ENCODE assay signal across 38 cellular contexts in genomic region chr1:232999960-233000625, GRCh38.
"Had no signal": no experiment of that assay in that cellular context is flagged by ENCODE, and none has a peak within 500 bp of the region (broad histone marks: within the 10 kb centered on the region; RNA-seq: fewer than 3 reads in every experiment).

No MANE protein-coding gene starts in this region.

- H3K27ac Mint-ChIP-seq: activated CD4-positive, alpha-beta T cell treated with anti-CD3 and anti-CD28 coated beads, Interleukin-2, amount 10 ng/mL, durations not matched to agents 24 days and 14 days; activated CD8-positive, alpha-beta T cell treated with anti-CD3 and anti-CD28 coated beads for 36 hours; activated naive CD8-positive, alpha-beta T cell treated with anti-CD3 and anti-CD28 coated beads for 36 hours; activated T-cell treated with anti-CD3 and anti-CD28 coated beads, Interleukin-2, amount 50 U/mL, for 72 hours; activated T-helper 17 cell treated with anti-CD3 and anti-CD28 coated beads, Interleukin-2, amount 50 U/mL, for 72 hours; T-helper 1 cell treated with Interleukin-12 subunit alpha and Interleukin-12 subunit beta and Interleukin-4 antibody, amounts not matched to agents 30 μg/mL and 1 μg/mL, for 36 hours; T-helper 2 cell treated with Interferon-gamma antibody and Interleukin-4, amounts not matched to agents 5 μg/mL and 100 μg/mL, for 36 hours had no signal

- H3K4me2 ChIP-seq: PC-9 had no signal

- FAIRE-seq: RCC 7860, TTC549 had no signal

- H3K9me3 ChIP-seq: SJCRH30 had no signal

- ATAC-seq: activated CD8-positive, alpha-beta T cell treated with anti-CD3 and anti-CD28 coated beads for 36 hours; activated T-cell treated with anti-CD3 and anti-CD28 coated beads, Interleukin-2, amount 50 U/mL, for 72 hours; activated T-helper 17 cell treated with anti-CD3 and anti-CD28 coated beads, Interleukin-2, amount 50 U/mL, for 72 hours had no signal

- H3K9me3 Mint-ChIP-seq: activated CD8-positive, alpha-beta T cell treated with anti-CD3 and anti-CD28 coated beads for 36 hours; activated T-cell treated with anti-CD3 and anti-CD28 coated beads, Interleukin-2, amount 50 U/mL, for 72 hours; activated T-helper 17 cell treated with anti-CD3 and anti-CD28 coated beads, Interleukin-2, amount 50 U/mL, for 72 hours had no signal

- H3K27ac ChIP-seq: brain microvascular endothelial cell, cardiac muscle cell, PC-9, RWPE1, SJCRH30, SK-N-MC had no signal

- H3K4me3 ChIP-seq: cardiac muscle cell, MG63, PC-9, SJCRH30, SK-N-MC had no signal

- H3K36me3 ChIP-seq: cardiac muscle cell, MG63, SJCRH30 had no signal

- H3K4me1 Mint-ChIP-seq: activated CD4-positive, alpha-beta T cell treated with anti-CD3 and anti-CD28 coated beads, Interleukin-2, amount 10 ng/mL, durations not matched to agents 24 days and 14 days; activated naive CD8-positive, alpha-beta T cell treated with anti-CD3 and anti-CD28 coated beads for 36 hours; activated T-helper 17 cell treated with anti-CD3 and anti-CD28 coated beads, Interleukin-2, amount 50 U/mL, for 72 hours had no signal

- H3K27me3 ChIP-seq: brain microvascular endothelial cell, cardiac muscle cell, MG63, SJCRH30 had no signal

- H3K4me3 Mint-ChIP-seq: activated CD4-positive, alpha-beta T cell treated with anti-CD3 and anti-CD28 coated beads, Interleukin-2, amount 10 ng/mL, durations not matched to agents 24 days and 14 days; activated CD8-positive, alpha-beta T cell treated with anti-CD3 and anti-CD28 coated beads for 36 hours; activated naive CD8-positive, alpha-beta T cell treated with anti-CD3 and anti-CD28 coated beads for 36 hours; activated T-cell treated with anti-CD3 and anti-CD28 coated beads, Interleukin-2, amount 50 U/mL, for 72 hours; activated T-helper 17 cell treated with anti-CD3 and anti-CD28 coated beads, Interleukin-2, amount 50 U/mL, for 72 hours; T-helper 1 cell treated with Interleukin-12 subunit alpha and Interleukin-12 subunit beta and Interleukin-4 antibody, amounts not matched to agents 30 μg/mL and 1 μg/mL, for 36 hours; T-helper 2 cell treated with Interferon-gamma antibody and Interleukin-4, amounts not matched to agents 5 μg/mL and 100 μg/mL, for 36 hours had no signal

- DNase-seq: activated CD4-positive, alpha-beta T cell treated with anti-CD3 and anti-CD28 coated beads, Interleukin-2, amount 10 ng/mL, durations not matched to agents 24 days and 14 days; activated CD4-positive, alpha-beta T cell treated with anti-CD3 and anti-CD28 coated beads, Interleukin-2, amount 50 U/mL, for 4 hours; activated CD8-positive, alpha-beta T cell treated with anti-CD3 and anti-CD28 coated beads for 36 hours; activated effector memory CD4-positive, alpha-beta T cell treated with anti-CD3 and anti-CD28 coated beads, Interleukin-2, amount 50 U/mL, for 16 hours; activated naive CD4-positive, alpha-beta T cell; activated naive CD4-positive, alpha-beta T cell treated with anti-CD3 and anti-CD28 coated beads, Interleukin-2, amount 50 U/mL, for 16 hours; activated naive CD8-positive, alpha-beta T cell treated with anti-CD3 and anti-CD28 coated beads for 36 hours; activated T-cell treated with anti-CD3 and anti-CD28 coated beads, Interleukin-2, amount 50 U/mL, for 1 hour; activated T-cell treated with anti-CD3 and anti-CD28 coated beads, Interleukin-2, amount 50 U/mL, for 72 hours; amniotic stem cell; aorta; brain microvascular endothelial cell; Kasumi-1; KG1; MG63; NCI-H1048; NCI-H1105 treated with DMSO at 0.1 percent for 48 hours; NCI-H1436; NCI-H1694; NCI-H1930; NCI-H2081 treated with DMSO at 0.1 percent for 48 hours; NCI-H226; NCI-H446 treated with DMSO at 0.1 percent for 48 hours; NCI-H524; NCI-H69; NCI-H82; NK-92 treated with Interleukin-12 subunit alpha and Interleukin-12 subunit beta, amount 100 ng/mL, for 24 hours; PC-9; SHP77; SJCRH30 had no signal

- H2AFZ ChIP-seq: PC-9 had no signal
